27 cellular contexts compared by ENCODE assay signal in genomic region chr10:48482207-48482606, GRCh38.
"Had no signal": no experiment of that assay in that cellular context is flagged by ENCODE, and none has a peak within 500 bp of the region (broad histone marks: within the 10 kb centered on the region; RNA-seq: fewer than 3 reads in every experiment).

No MANE protein-coding gene starts in this region.

- H3K9me3 Mint-ChIP-seq: natural killer cell; nephron; neural progenitor cell; stimulated activated effector memory CD8-positive, alpha-beta T cell treated with anti-CD3 and anti-CD28 coated beads, Interleukin-12 subunit alpha, Interleukin-12 subunit beta, amount 100 ng/mL, for 72 hours; stimulated activated naive B cell treated with anti-CD40 and anti-IgM and Interleukin-4, amounts not matched to agents 10 μg/mL and 1 μg/mL and 100 μg/mL, for 72 hours; stimulated activated naive CD8-positive, alpha-beta T cell treated with anti-CD3 and anti-CD28 coated beads, Interleukin-15, Interleukin-2, amounts not matched to agents 100 ng/mL and 50 ng/mL, for 24 hours had no signal

- DNase-seq: natural killer cell; occipital lobe; ovary; posterior cingulate gyrus; psoas muscle; right cardiac atrium; right lobe of liver; sigmoid colon; small intestine; stimulated activated CD4-positive, alpha-beta T cell treated with anti-CD3 and anti-CD28 coated beads, Interleukin-15, amount 100 ng/mL, for 24 hours; stimulated activated CD4-positive, alpha-beta T cell treated with anti-CD3 and anti-CD28 coated beads, Interleukin-2, amount 100 ng/mL, for 24 hours; stimulated activated CD4-positive, alpha-beta T cell treated with anti-CD3 and anti-CD28 coated beads, Interleukin-2, amount 100 ng/mL, for 48 hours; stimulated activated CD4-positive, alpha-beta T cell treated with anti-CD3 and anti-CD28 coated beads, Interleukin-4, amount 100 ng/mL, for 24 hours; stimulated activated naive B cell treated with anti-CD40 and anti-IgM and Interleukin-4, amounts not matched to agents 10 μg/mL and 1 μg/mL and 100 μg/mL, for 72 hours; stimulated activated naive CD4-positive, alpha-beta T cell treated with Interleukin-2 at 50 U/mL for 16 hours; stomach; thyroid gland; trophoblast cell; upper lobe of left lung; uterus had no signal

- H3K4me1 Mint-ChIP-seq: natural killer cell; neural progenitor cell; stimulated activated effector memory CD8-positive, alpha-beta T cell treated with anti-CD3 and anti-CD28 coated beads, Interleukin-12 subunit alpha, Interleukin-12 subunit beta, amount 100 ng/mL, for 72 hours; stimulated activated naive B cell treated with anti-CD40 and anti-IgM and Interleukin-4, amounts not matched to agents 10 μg/mL and 1 μg/mL and 100 μg/mL, for 72 hours had no signal

- FAIRE-seq: small intestine had no signal

- H3K4me3 ChIP-seq: neural progenitor cell, ovary, psoas muscle, right lobe of liver, sigmoid colon, stomach, thoracic aorta, thyroid gland, tibial nerve, upper lobe of left lung, uterus had no signal

- H3K27ac Mint-ChIP-seq: natural killer cell; nephron; neural progenitor cell; progenitor cell of endocrine pancreas; stimulated activated effector memory CD8-positive, alpha-beta T cell treated with anti-CD3 and anti-CD28 coated beads, Interleukin-12 subunit alpha, Interleukin-12 subunit beta, amount 100 ng/mL, for 72 hours; stimulated activated naive B cell treated with anti-CD40 and anti-IgM and Interleukin-4, amounts not matched to agents 10 μg/mL and 1 μg/mL and 100 μg/mL, for 72 hours; stimulated activated naive CD8-positive, alpha-beta T cell treated with anti-CD3 and anti-CD28 coated beads, Interleukin-15, Interleukin-2, amounts not matched to agents 100 ng/mL and 50 ng/mL, for 24 hours had no signal

- H3K36me3 Mint-ChIP-seq: natural killer cell; neural progenitor cell; stimulated activated effector memory CD8-positive, alpha-beta T cell treated with anti-CD3 and anti-CD28 coated beads, Interleukin-12 subunit alpha, Interleukin-12 subunit beta, amount 100 ng/mL, for 72 hours had no signal

- H3K4me3 Mint-ChIP-seq: natural killer cell; nephron; neural progenitor cell; stimulated activated effector memory CD8-positive, alpha-beta T cell treated with anti-CD3 and anti-CD28 coated beads, Interleukin-12 subunit alpha, Interleukin-12 subunit beta, amount 100 ng/mL, for 72 hours; stimulated activated naive B cell treated with anti-CD40 and anti-IgM and Interleukin-4, amounts not matched to agents 10 μg/mL and 1 μg/mL and 100 μg/mL, for 72 hours; stimulated activated naive CD8-positive, alpha-beta T cell treated with anti-CD3 and anti-CD28 coated beads, Interleukin-15, Interleukin-2, amounts not matched to agents 100 ng/mL and 50 ng/mL, for 24 hours had no signal
